28 cellular contexts compared by ENCODE assay signal in genomic region chr7:4143006-4143405, GRCh38.
"Had no signal": no experiment of that assay in that cellular context is flagged by ENCODE, and none has a peak within 500 bp of the region (broad histone marks: within the 10 kb centered on the region; RNA-seq: fewer than 3 reads in every experiment).

No MANE protein-coding gene starts in this region.

- DNase-seq: activated CD4-positive, alpha-beta memory T cell treated with anti-CD3 and anti-CD28 coated beads, Interleukin-2, amount 10 ng/mL, durations not matched to agents 7 days and 5 days; activated CD4-positive, alpha-beta T cell treated with anti-CD3 and anti-CD28 coated beads for 1 hour; activated CD4-positive, alpha-beta T cell treated with anti-CD3 and anti-CD28 coated beads for 48 hours; activated CD4-positive, CD25-positive, alpha-beta regulatory T cell; activated CD8-positive, alpha-beta memory T cell treated with anti-CD3 and anti-CD28 coated beads for 24 hours; activated CD8-positive, alpha-beta memory T cell treated with anti-CD3 and anti-CD28 coated beads, Interleukin-2, amount 10 ng/mL, durations not matched to agents 7 days and 5 days; activated CD8-positive, alpha-beta memory T cell treated with anti-CD3 and anti-CD28 coated beads, Interleukin-2, amount 50 U/mL, for 48 hours; activated effector memory CD4-positive, alpha-beta T cell treated with Interleukin-2 at 50 U/mL for 16 hours; activated naive CD4-positive, alpha-beta T cell treated with anti-CD3 and anti-CD28 coated beads, Interleukin-2, amount 10 ng/mL, durations not matched to agents 7 days and 5 days; activated naive CD8-positive, alpha-beta T cell treated with anti-CD3 and anti-CD28 coated beads, Interleukin-2, amount 50 U/mL, for 24 hours; activated T-cell treated with anti-CD3 and anti-CD28 coated beads, Interleukin-2, amount 50 U/mL, for 48 hours; anterior cingulate cortex; brain microvascular endothelial cell; NCI-H1105; NCI-H1417 treated with DMSO at 0.1 percent for 48 hours; NCI-H1930; NCI-H2081 treated with DMSO at 0.1 percent for 48 hours; NCI-H226; NCI-H446 treated with DMSO at 0.1 percent for 48 hours; NCI-H524; NCI-H69; PC-3; RPMI8226; SIG-M5; T-helper 1 cell; T-helper 2 cell; T-helper 9 cell had no signal

- H3K27me3 Mint-ChIP-seq: activated CD8-positive, alpha-beta memory T cell treated with anti-CD3 and anti-CD28 coated beads, Interleukin-2, amount 10 ng/mL, durations not matched to agents 7 days and 5 days had no signal

- H3K9me3 Mint-ChIP-seq: activated CD4-positive, alpha-beta memory T cell treated with anti-CD3 and anti-CD28 coated beads, Interleukin-2, amount 10 ng/mL, durations not matched to agents 7 days and 5 days; activated naive CD4-positive, alpha-beta T cell treated with anti-CD3 and anti-CD28 coated beads, Interleukin-2, amount 10 ng/mL, durations not matched to agents 7 days and 5 days; activated naive CD8-positive, alpha-beta T cell treated with anti-CD3 and anti-CD28 coated beads, Interleukin-2, amount 50 U/mL, for 24 hours had no signal

- H3K36me3 Mint-ChIP-seq: activated CD8-positive, alpha-beta memory T cell treated with anti-CD3 and anti-CD28 coated beads, Interleukin-2, amount 10 ng/mL, durations not matched to agents 7 days and 5 days; activated naive CD4-positive, alpha-beta T cell treated with anti-CD3 and anti-CD28 coated beads, Interleukin-2, amount 10 ng/mL, durations not matched to agents 7 days and 5 days; activated naive CD8-positive, alpha-beta T cell had no signal

- H3K4me3 Mint-ChIP-seq: activated CD4-positive, alpha-beta memory T cell treated with anti-CD3 and anti-CD28 coated beads, Interleukin-2, amount 10 ng/mL, durations not matched to agents 7 days and 5 days; activated CD8-positive, alpha-beta memory T cell treated with anti-CD3 and anti-CD28 coated beads, Interleukin-2, amount 10 ng/mL, durations not matched to agents 7 days and 5 days; activated naive CD4-positive, alpha-beta T cell treated with anti-CD3 and anti-CD28 coated beads, Interleukin-2, amount 10 ng/mL, durations not matched to agents 7 days and 5 days; activated naive CD8-positive, alpha-beta T cell; activated naive CD8-positive, alpha-beta T cell treated with anti-CD3 and anti-CD28 coated beads, Interleukin-2, amount 50 U/mL, for 24 hours had no signal

- H3K27ac Mint-ChIP-seq: activated CD4-positive, alpha-beta memory T cell treated with anti-CD3 and anti-CD28 coated beads, Interleukin-2, amount 10 ng/mL, durations not matched to agents 7 days and 5 days; activated CD8-positive, alpha-beta memory T cell treated with anti-CD3 and anti-CD28 coated beads, Interleukin-2, amount 10 ng/mL, durations not matched to agents 7 days and 5 days; activated naive CD4-positive, alpha-beta T cell treated with anti-CD3 and anti-CD28 coated beads, Interleukin-2, amount 10 ng/mL, durations not matched to agents 7 days and 5 days; activated naive CD8-positive, alpha-beta T cell; activated naive CD8-positive, alpha-beta T cell treated with anti-CD3 and anti-CD28 coated beads, Interleukin-2, amount 50 U/mL, for 24 hours had no signal

- H3K4me1 Mint-ChIP-seq: activated CD4-positive, alpha-beta memory T cell treated with anti-CD3 and anti-CD28 coated beads, Interleukin-2, amount 10 ng/mL, durations not matched to agents 7 days and 5 days; activated CD8-positive, alpha-beta memory T cell treated with anti-CD3 and anti-CD28 coated beads, Interleukin-2, amount 10 ng/mL, durations not matched to agents 7 days and 5 days; activated naive CD4-positive, alpha-beta T cell treated with anti-CD3 and anti-CD28 coated beads, Interleukin-2, amount 10 ng/mL, durations not matched to agents 7 days and 5 days; activated naive CD8-positive, alpha-beta T cell treated with anti-CD3 and anti-CD28 coated beads, Interleukin-2, amount 50 U/mL, for 24 hours had no signal
